Comparison of ENCODE assay signal across 16 cellular contexts in genomic region chr15:66925721-66926120, GRCh38.
DNase-seq lines count a peak whose midpoint lies in the region; ATAC-seq and TF ChIP-seq lines count a peak whose summit lies in the region.
"Had no signal": no experiment of that assay in that cellular context is flagged by ENCODE, and none has a peak within 500 bp of the region (broad histone marks: within the 10 kb centered on the region; RNA-seq: fewer than 3 reads in every experiment).

No MANE protein-coding gene starts in this region.

- H3K4me1 ChIP-seq in Panc1 (ENCODE audit: control insufficient read depth, insufficient read depth, low read length), result peaks cover 22% of the 10 kb centered on the region
- H3K4me1 ChIP-seq in lower lobe of right lung, result peaks cover 14% of the 10 kb centered on the region

- intact Hi-C loops in Panc1 (cut with micrococcal nuclease; ENCODE audit: unreplicated experiment), result no loop called here
- intact Hi-C loops in lower lobe of right lung (cut with DNase I), result no loop called here

- POLR2A ChIA-PET in Panc1 (lab: Charles Lee), result no interaction called here

- no peak for ATAC-seq in Panc1
- peak; percentile 45 to 72 for ATAC-seq in lower lobe of right lung
- no peak for ATAC-seq in HG03139 (IDR thresholded peaks at IDR 0.05; ENCODE audit: unreplicated experiment)
- ATAC-seq: GM23338 had no signal

- H3K4me3 ChIP-seq in Panc1 (ENCODE audit: low read depth in 2 of 2, low read length in 2 of 2) (no peak overlapping the region), lower lobe of right lung (no peak overlapping the region)
- H3K4me3 ChIP-seq: BLaER1, GM23338 had no signal

- H3K27me3 ChIP-seq in Panc1 (ENCODE audit: control insufficient read depth, insufficient read depth, low read length) (no peaks in the 10 kb centered on the region), lower lobe of right lung (ENCODE audit: low read depth) (no peaks in the 10 kb centered on the region)
- H3K27me3 ChIP-seq: BLaER1 had no signal

- no TSS peak for BruUV-seq in Panc1 (replicated peaks; lab: Mats Ljungman, UMichigan)

- DNase-seq in Panc1 (ENCODE audit: low read depth, low spot score), result no peak
- no peak for DNase-seq in lower lobe of right lung
- peak; percentile 14 for DNase-seq in renal cortical epithelial cell (ENCODE audit: low read depth)
- DNase-seq in ureter (ENCODE audit: low spot score), result peak; percentile 58
- no peak for DNase-seq in NCI-H146 (lab: John Stamatoyannopoulos, UW)
- DNase-seq in UCSD-AML1 (lab: John Stamatoyannopoulos, UW; ENCODE audit: unreplicated experiment), result no peak
- DNase-seq: 8988T; AML-193; Caco-2; CD8-positive, alpha-beta memory T cell; DND-41; GDM1; H7 had no signal

- H3K9me3 ChIP-seq in Panc1 (ENCODE audit: control insufficient read depth, insufficient read depth, low read depth, low read length), result peaks cover 4% of the 10 kb centered on the region; the same call in 1 of the 2 replicates
- H3K9me3 ChIP-seq in lower lobe of right lung, result peaks cover 6% of the 10 kb centered on the region
- H3K9me3 ChIP-seq: Caco-2 had no signal

- H3K27ac ChIP-seq in Panc1 (ENCODE audit: low read length), result peak overlapping the region; percentile 100; the same call in 1 of the 2 replicates
- H3K27ac ChIP-seq in lower lobe of right lung, result no peak overlapping the region
- H3K27ac ChIP-seq: BLaER1 had no signal

- H3K36me3 ChIP-seq in Panc1 (ENCODE audit: control insufficient read depth, insufficient read depth, low read length) (no peaks in the 10 kb centered on the region), lower lobe of right lung (no peaks in the 10 kb centered on the region)
- H3K36me3 ChIP-seq: BLaER1 had no signal

- CTCF ChIA-PET in Panc1 (lab: Charles Lee), result no interaction called here

- in situ Hi-C loops in Panc1 (cut with HindIII; ENCODE audit: low pct_unique_long_range_greater_than_20kb, low sequenced_read_pairs), result no loop called here

- TF ChIP-seq CTCF in Panc1 (IDR thresholded peaks at IDR 0.05) (no peak), lower lobe of right lung (IDR thresholded peaks at IDR 0.05) (no peak)

Comparison
In these comparisons a context has a peak if more than half of its experiments do, and no peak if none do; other contexts are left out.
1. ATAC-seq: peak in lower lobe of right lung (2 of 2); none in Panc1 (single experiment) and HG03139 (single experiment).
2. DNase-seq: peak in renal cortical epithelial cell (single experiment) and ureter (single experiment); none in Panc1 (single experiment), lower lobe of right lung (single experiment), NCI-H146 (single experiment) and UCSD-AML1 (single experiment).